Comparison of ENCODE assay signal across 8 cellular contexts in the genomic region with DNA sequence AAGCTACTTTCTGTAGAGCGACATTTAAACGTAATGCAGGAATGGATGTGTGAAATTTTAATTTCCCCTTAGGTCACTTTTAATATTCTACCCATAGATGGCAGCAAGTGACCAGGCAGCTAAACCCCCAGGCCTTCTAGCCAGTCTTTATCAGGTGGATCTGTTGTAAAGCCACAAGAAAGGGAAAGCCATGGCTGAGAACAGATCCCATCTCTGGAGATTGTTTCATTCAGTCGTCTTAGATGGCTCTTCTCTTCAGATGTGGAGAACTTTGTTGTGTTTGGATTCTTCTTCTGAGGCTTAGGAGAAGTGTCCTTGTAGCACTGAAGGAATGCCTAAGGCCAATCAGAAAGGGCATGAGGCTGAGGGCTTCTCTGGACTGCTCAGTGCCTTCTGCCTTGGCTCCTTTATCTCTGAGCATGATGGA. TPM values are rescaled to one million over a fixed set of nuclear protein-coding genes. Genes with fewer than 3 reads are reported as not detected.
A peak's percentile ranks its signal among the peaks of the same experiment; 100 is the strongest.
DNase-seq lines count a peak whose midpoint lies in the region; ATAC-seq and TF ChIP-seq lines count a peak whose summit lies in the region.

No MANE protein-coding gene starts in this region.

- H3K27me3 ChIP-seq in smooth muscle cell (ENCODE audit: low read depth): peaks cover 34% of the 10 kb centered on the region

- TF ChIP-seq CTCF in GM10266 (IDR thresholded peaks at IDR 0.05; ENCODE audit: control insufficient read depth, insufficient read depth, low read depth, missing control alignments): peak; percentile 67
- TF ChIP-seq CTCF in smooth muscle cell (IDR thresholded peaks at IDR 0.05; ENCODE audit: borderline replicate concordance, insufficient read depth, poor library complexity, severe bottlenecking): peak; percentile 83

- peak overlapping the region; percentile 76 for H3K9ac ChIP-seq in SK-N-MC (ENCODE audit: insufficient read length)
- H3K9ac ChIP-seq in smooth muscle cell (ENCODE audit: low read depth): no peak overlapping the region

- no peaks in the 10 kb centered on the region for H3F3A ChIP-seq in smooth muscle cell (ENCODE audit: low read depth)

- no peak overlapping the region for H3K4me2 ChIP-seq in smooth muscle cell

- H3K4me3 ChIP-seq in SK-N-MC (peak overlapping the region; percentile 38), smooth muscle cell (no peak overlapping the region)

- H2AFZ ChIP-seq in smooth muscle cell (ENCODE audit: low read depth): peak overlapping the region; percentile 52

- no peaks in the 10 kb centered on the region for H3K4me1 ChIP-seq in smooth muscle cell (ENCODE audit: low read depth)

- 3% methylated on average over 3 of the region's 3 CpGs for WGBS in smooth muscle cell (ENCODE audit: low lambda C conversion rate)

- no peaks in the 10 kb centered on the region for H3K36me3 ChIP-seq in SK-N-MC (ENCODE audit: insufficient read depth, low read length)
- no peaks in the 10 kb centered on the region for H3K36me3 ChIP-seq in smooth muscle cell (ENCODE audit: low read depth)

- H3K27ac ChIP-seq in SK-N-MC: peak overlapping the region; percentile 99
- H3K27ac ChIP-seq in smooth muscle cell (ENCODE audit: low read depth): no peak overlapping the region

- no peaks in the 10 kb centered on the region for H3K79me2 ChIP-seq in smooth muscle cell (ENCODE audit: low read depth)

- DNase-seq in A172 (ENCODE audit: low spot score) (peak; percentile 77), GM10266 (ENCODE audit: extremely low spot score) (peak; percentile 71), NCI-H1092 (lab: John Stamatoyannopoulos, UW) (peak; percentile 5), SK-N-MC (ENCODE audit: low read depth, low spot score) (peak; percentile 88), astrocyte of the hippocampus (ENCODE audit: low read depth, low spot score) (peak; percentile 83), hepatic stellate cell (ENCODE audit: low spot score) (peak; percentile 44), smooth muscle cell (lab: John Stamatoyannopoulos, UW; ENCODE audit: unreplicated experiment) (no peak)

- H4K20me1 ChIP-seq in smooth muscle cell (ENCODE audit: low read depth): no peaks in the 10 kb centered on the region

- no peak for ATAC-seq in HG03135 (IDR thresholded peaks at IDR 0.05; ENCODE audit: unreplicated experiment)

- H3K9me3 ChIP-seq in SK-N-MC (ENCODE audit: low read depth, low read length): no peaks in the 10 kb centered on the region
- no peaks in the 10 kb centered on the region for H3K9me3 ChIP-seq in smooth muscle cell (replicated peaks; ENCODE audit: low read depth)

RNA-seq across cellular contexts. Expression of a gene that starts 15.8 kb away (rescaled TPM):
- total RNA-seq in A172 (2014; rRNA removed; shearing (Covaris generic)): 10.6 and 13.0 TPM in 2 replicates
- total RNA-seq in smooth muscle cell: 0.76 and 1.6 TPM in 2 replicates
- polyA plus RNA-seq in smooth muscle cell: not detected in 2 replicates
